Comparison of ENCODE assay signal across 31 cellular contexts in the genomic region with DNA sequence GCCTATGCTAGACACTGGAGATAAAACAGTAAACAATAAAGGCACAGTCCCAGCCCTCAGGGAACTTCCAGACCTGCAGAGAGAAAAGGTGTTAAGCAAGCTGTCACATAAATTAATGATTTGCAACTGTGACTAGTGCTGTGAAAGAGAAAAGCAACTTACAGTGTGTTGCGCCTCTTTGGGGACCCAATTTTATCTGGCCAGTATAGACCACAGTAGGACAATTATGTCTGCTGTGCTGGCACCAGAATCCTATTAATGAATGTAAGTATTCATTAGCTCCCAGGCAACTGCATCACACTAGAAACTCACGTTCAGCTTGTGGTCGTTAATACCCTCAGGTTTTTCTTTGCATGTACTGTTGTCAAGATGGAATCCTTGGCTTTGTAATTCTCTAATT. TPM values are rescaled to one million over a fixed set of nuclear protein-coding genes. Genes with fewer than 3 reads are reported as not detected.
"Had no signal": no experiment of that assay in that cellular context is flagged by ENCODE, and none has a peak within 500 bp of the region (broad histone marks: within the 10 kb centered on the region; RNA-seq: fewer than 3 reads in every experiment).

No MANE protein-coding gene starts in this region.

- H3K27ac Mint-ChIP-seq: naive thymus-derived CD8-positive, alpha-beta T cell; stimulated activated effector memory CD8-positive, alpha-beta T cell treated with anti-CD3 and anti-CD28 coated beads, Interleukin-12 subunit alpha, Interleukin-12 subunit beta, amount 100 ng/mL, for 72 hours; type B pancreatic cell had no signal

- H3K4me3 Mint-ChIP-seq: naive thymus-derived CD8-positive, alpha-beta T cell; neural crest cell; stimulated activated effector memory CD8-positive, alpha-beta T cell treated with anti-CD3 and anti-CD28 coated beads, Interleukin-12 subunit alpha, Interleukin-12 subunit beta, amount 100 ng/mL, for 72 hours; type B pancreatic cell had no signal

- H3K4me1 Mint-ChIP-seq: naive thymus-derived CD8-positive, alpha-beta T cell; neural crest cell; stimulated activated effector memory CD8-positive, alpha-beta T cell treated with anti-CD3 and anti-CD28 coated beads, Interleukin-12 subunit alpha, Interleukin-12 subunit beta, amount 100 ng/mL, for 72 hours had no signal

- ATAC-seq: foreskin keratinocyte; heart right ventricle; left colon; left ventricle myocardium superior; lower lobe of right lung; naive thymus-derived CD8-positive, alpha-beta T cell; stimulated activated effector memory CD8-positive, alpha-beta T cell treated with anti-CD3 and anti-CD28 coated beads, Interleukin-12 subunit alpha, Interleukin-12 subunit beta, amount 100 ng/mL, for 72 hours had no signal

- H3K9me3 ChIP-seq: esophagus muscularis mucosa, heart right ventricle, lower lobe of right lung, neutrophil, pancreas, stomach, testis, tibial artery had no signal

- H3K27me3 Mint-ChIP-seq: naive thymus-derived CD8-positive, alpha-beta T cell had no signal

- H3K9me3 Mint-ChIP-seq: neural crest cell, type B pancreatic cell had no signal

- H3K27ac ChIP-seq: coronary artery, esophagus muscularis mucosa, foreskin keratinocyte, heart right ventricle, lower lobe of right lung, neutrophil, pancreas, sigmoid colon, stomach, testis, tibial artery had no signal

- DNase-seq: dermis blood vessel endothelial cell; effector memory CD4-positive, alpha-beta T cell; foreskin keratinocyte; glutamatergic neuron; heart right ventricle; hippocampal formation; left colon; left ventricle myocardium superior; lower lobe of right lung; naive thymus-derived CD8-positive, alpha-beta T cell; pancreas; sigmoid colon; stimulated activated CD4-positive, alpha-beta T cell treated with anti-CD3 and anti-CD28 coated beads, Interleukin-2, amount 100 ng/mL, for 24 hours; stimulated activated CD4-positive, alpha-beta T cell treated with anti-CD3 and anti-CD28 coated beads, Interleukin-4, amount 100 ng/mL, for 24 hours; stimulated activated naive CD4-positive, alpha-beta T cell treated with Interleukin-2 at 50 U/mL for 16 hours; stomach; testis; tibial artery had no signal

- H3K36me3 ChIP-seq: esophagus muscularis mucosa, heart right ventricle, lower lobe of right lung, neutrophil, pancreas, sigmoid colon, stomach, tibial artery had no signal

- H3K4me1 ChIP-seq: esophagus muscularis mucosa, foreskin keratinocyte, heart right ventricle, lower lobe of right lung, sigmoid colon, stomach, testis, tibial artery had no signal

- H3K27me3 ChIP-seq: esophagus muscularis mucosa, foreskin keratinocyte, heart right ventricle, neutrophil, pancreas, sigmoid colon, stomach, testis, tibial artery had no signal

- H3K4me3 ChIP-seq: coronary artery, esophagus muscularis mucosa, heart right ventricle, lower lobe of right lung, pancreas, sigmoid colon, stomach, testis, tibial artery had no signal

- FAIRE-seq: endothelial cell of umbilical vein, islet of Langerhans, pancreas had no signal

- H3K36me3 Mint-ChIP-seq: naive thymus-derived CD8-positive, alpha-beta T cell; stimulated activated effector memory CD8-positive, alpha-beta T cell treated with anti-CD3 and anti-CD28 coated beads, Interleukin-12 subunit alpha, Interleukin-12 subunit beta, amount 100 ng/mL, for 72 hours; type B pancreatic cell had no signal

RNA-seq across cellular contexts. Expression of a gene that starts 55.3 kb away (rescaled TPM):
- total RNA-seq: endothelial cell of umbilical vein; fibroblast of lung; mesenteric fat pad; myocyte; naive thymus-derived CD8-positive, alpha-beta T cell; pulmonary artery endothelial cell; subcutaneous adipose tissue had no signal
- polyA plus RNA-seq: endothelial cell of umbilical vein; fibroblast of lung; foreskin keratinocyte; naive thymus-derived CD8-positive, alpha-beta T cell had no signal
